In the genomic region with DNA sequence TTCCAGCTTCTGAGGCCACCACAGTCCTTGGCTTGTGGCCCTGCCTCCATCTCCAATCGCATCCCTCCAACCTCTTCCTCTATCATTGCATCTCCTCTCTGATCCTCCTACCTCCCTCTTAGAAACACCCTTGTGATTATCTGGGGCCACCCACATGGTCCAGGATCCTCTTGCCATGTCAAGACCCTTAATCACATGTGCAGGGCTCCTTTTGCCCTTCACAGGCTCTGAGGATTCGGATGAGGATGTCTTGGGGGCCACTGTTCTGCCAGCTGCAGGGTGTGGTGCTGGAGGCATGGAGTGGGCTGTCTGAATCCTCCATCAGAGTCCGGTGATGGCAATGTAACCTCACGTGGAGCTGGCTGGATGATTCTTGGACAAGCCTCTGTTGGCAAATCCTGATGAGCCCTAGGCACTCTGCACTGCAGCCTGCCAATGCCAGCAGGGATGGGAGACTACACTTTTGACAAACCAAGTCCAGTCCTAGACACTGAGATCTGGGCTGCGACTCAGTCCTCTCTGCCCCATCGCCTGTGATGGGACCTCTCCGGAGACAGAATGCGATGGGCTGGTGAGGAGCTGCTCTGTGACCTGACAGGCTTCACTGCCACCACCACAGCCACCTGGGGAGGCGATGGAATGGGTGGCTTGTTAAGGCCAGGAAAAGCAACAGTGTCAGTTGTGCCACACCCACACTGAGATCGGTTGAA, we compare ENCODE assay signal across 14 cellular contexts.
DNase-seq lines count a peak whose midpoint lies in the region; ATAC-seq and TF ChIP-seq lines count a peak whose summit lies in the region.
"Had no signal": no experiment of that assay in that cellular context is flagged by ENCODE, and none has a peak within 500 bp of the region (broad histone marks: within the 10 kb centered on the region; RNA-seq: fewer than 3 reads in every experiment).

No MANE protein-coding gene starts in this region.

- WGBS in endodermal cell (ENCODE audit: insufficient coverage in 1 of 2, insufficient read length in 1 of 2), 2 experiments: 94 to 100% methylated on average over 6 to 10 of the region's 10 CpGs

- no peak for TF ChIP-seq POLR2A in vagina (IDR thresholded peaks at IDR 0.05)

- intact Hi-C loops in natural killer cell (cut with micrococcal nuclease) (no loop called here), vagina (cut with DNase I) (no loop called here)

- peaks cover 26% of the 10 kb centered on the region for H3K4me1 Mint-ChIP-seq in activated CD4-positive, alpha-beta T cell treated with anti-CD3 and anti-CD28 coated beads, Interleukin-2, amount 10 ng/mL, durations not matched to agents 7 days and 5 days
- H3K4me1 Mint-ChIP-seq in natural killer cell treated with Interleukin-12 subunit alpha and Interleukin-12 subunit beta and Interleukin-15 and Interleukin-18, amount 100 ng/mL, for 72 hours (ENCODE audit: low read depth in 2 of 2): no peaks in the 10 kb centered on the region
- H3K4me1 Mint-ChIP-seq in natural killer cell (no peaks in the 10 kb centered on the region), endodermal cell (peaks cover 4% of the 10 kb centered on the region)

- no peaks in the 10 kb centered on the region for H3K27me3 Mint-ChIP-seq in activated CD4-positive, alpha-beta T cell treated with anti-CD3 and anti-CD28 coated beads, Interleukin-2, amount 10 ng/mL, durations not matched to agents 7 days and 5 days
- peaks cover 12 to 27% of the 10 kb centered on the region in 2 donors for H3K27me3 Mint-ChIP-seq in natural killer cell treated with Interleukin-12 subunit alpha and Interleukin-12 subunit beta and Interleukin-15 and Interleukin-18, amount 100 ng/mL, for 72 hours
- H3K27me3 Mint-ChIP-seq in natural killer cell (ENCODE audit: low read depth in 2 of 2) (peaks cover 7 to 10% of the 10 kb centered on the region in 2 donors), endodermal cell (ENCODE audit: insufficient read depth) (peaks cover 2% of the 10 kb centered on the region)
- H3K27me3 Mint-ChIP-seq: CD4-positive, alpha-beta T cell had no signal

- peak overlapping the region; percentile 55 for H3K27ac Mint-ChIP-seq in activated CD4-positive, alpha-beta T cell treated with anti-CD3 and anti-CD28 coated beads, Interleukin-2, amount 10 ng/mL, durations not matched to agents 7 days and 5 days
- H3K27ac Mint-ChIP-seq in natural killer cell treated with Interleukin-12 subunit alpha and Interleukin-12 subunit beta and Interleukin-15 and Interleukin-18, amount 100 ng/mL, for 72 hours: no peak overlapping the region
- no peak overlapping the region for H3K27ac Mint-ChIP-seq in natural killer cell
- H3K27ac Mint-ChIP-seq in endodermal cell: no peak overlapping the region
- H3K27ac Mint-ChIP-seq: CD4-positive, alpha-beta T cell had no signal

- no peak overlapping the region for H3K27ac ChIP-seq in endodermal cell (ENCODE audit: low read depth, low read length)
- no peak overlapping the region for H3K27ac ChIP-seq in vagina
- H3K27ac ChIP-seq: 22Rv1 had no signal

- no peaks in the 10 kb centered on the region for H3K27me3 ChIP-seq in endodermal cell (ENCODE audit: control insufficient read depth, insufficient read depth, low read length, poor library complexity, severe bottlenecking)
- H3K27me3 ChIP-seq in vagina: no peaks in the 10 kb centered on the region

- no peaks in the 10 kb centered on the region for H3K36me3 ChIP-seq in endodermal cell (ENCODE audit: control insufficient read depth, insufficient read depth, low read length)
- no peaks in the 10 kb centered on the region for H3K36me3 ChIP-seq in vagina

- DNase-seq in activated CD4-positive, alpha-beta T cell treated with anti-CD3 and anti-CD28 coated beads, Interleukin-2, amount 10 ng/mL, durations not matched to agents 7 days and 5 days: no peak
- DNase-seq in activated CD4-positive, alpha-beta T cell treated with anti-CD3 and anti-CD28 coated beads, Interleukin-2, amount 50 U/mL, for 4 hours: no peak
- peak; percentile 31 for DNase-seq in natural killer cell treated with Interleukin-12 subunit alpha and Interleukin-12 subunit beta and Interleukin-15 and Interleukin-18, amount 100 ng/mL, for 72 hours (ENCODE audit: low spot score)
- no peak for DNase-seq in natural killer cell
- peak; percentile 24 for DNase-seq in endodermal cell
- DNase-seq in vagina (ENCODE audit: extremely low spot score in 2 of 2): peak; percentile 70 to 79
- no peak for DNase-seq in T1000 (lab: John Stamatoyannopoulos, UW)
- DNase-seq in SHP77 treated with DMSO at 0.1 percent for 48 hours (lab: John Stamatoyannopoulos, UW): no peak
- DNase-seq: AML-193; C1 segment of cervical spinal cord; Calu3; CD4-positive, alpha-beta T cell; DMS 273 treated with DMSO at 0.1 percent for 48 hours had no signal

- no peak overlapping the region for H3K9ac ChIP-seq in endodermal cell (ENCODE audit: extremely low read depth, low read length, poor library complexity, severe bottlenecking)

- POLR2A ChIA-PET in activated CD4-positive, alpha-beta T cell treated with anti-CD3 and anti-CD28 coated beads, Interleukin-2, amount 10 ng/mL, durations not matched to agents 7 days and 5 days (lab: Charles Lee): no interaction called here

- no peaks in the 10 kb centered on the region for H3K9me3 Mint-ChIP-seq in activated CD4-positive, alpha-beta T cell treated with anti-CD3 and anti-CD28 coated beads, Interleukin-2, amount 10 ng/mL, durations not matched to agents 7 days and 5 days
- no peaks in the 10 kb centered on the region for H3K9me3 Mint-ChIP-seq in natural killer cell treated with Interleukin-12 subunit alpha and Interleukin-12 subunit beta and Interleukin-15 and Interleukin-18, amount 100 ng/mL, for 72 hours
- no peaks in the 10 kb centered on the region for H3K9me3 Mint-ChIP-seq in natural killer cell
- H3K9me3 Mint-ChIP-seq in endodermal cell: no peaks in the 10 kb centered on the region
- H3K9me3 Mint-ChIP-seq: CD4-positive, alpha-beta T cell had no signal

- CTCF ChIA-PET in activated CD4-positive, alpha-beta T cell treated with anti-CD3 and anti-CD28 coated beads, Interleukin-2, amount 10 ng/mL, durations not matched to agents 7 days and 5 days (lab: Charles Lee): interaction anchor here (0.7 to 1.5 kb wide), 3 partner anchors 10 to 69 kb away, joined by 3 to 4 read pairs (median 3); no protein-coding TSS in a partner anchor

- no peak for ATAC-seq in natural killer cell treated with Interleukin-12 subunit alpha and Interleukin-12 subunit beta and Interleukin-15 and Interleukin-18, amount 100 ng/mL, for 72 hours
- no peak for ATAC-seq in natural killer cell

- H3K36me3 Mint-ChIP-seq in activated CD4-positive, alpha-beta T cell treated with anti-CD3 and anti-CD28 coated beads, Interleukin-2, amount 10 ng/mL, durations not matched to agents 7 days and 5 days (ENCODE audit: low read depth): no peaks in the 10 kb centered on the region
- no peaks in the 10 kb centered on the region for H3K36me3 Mint-ChIP-seq in natural killer cell treated with Interleukin-12 subunit alpha and Interleukin-12 subunit beta and Interleukin-15 and Interleukin-18, amount 100 ng/mL, for 72 hours
- H3K36me3 Mint-ChIP-seq in natural killer cell (no peaks in the 10 kb centered on the region), endodermal cell (ENCODE audit: low read depth) (peaks cover 4% of the 10 kb centered on the region)

- H3K9me3 ChIP-seq in endodermal cell (ENCODE audit: control insufficient read depth, low read length) (no peaks in the 10 kb centered on the region), vagina (no peaks in the 10 kb centered on the region)

- no peak for TF ChIP-seq CTCF in natural killer cell (IDR thresholded peaks at IDR 0.05)
- TF ChIP-seq CTCF in endodermal cell (conservative IDR thresholded peaks at IDR 0.05): no peak
- TF ChIP-seq CTCF in vagina (IDR thresholded peaks at IDR 0.05): no peak

- H3K4me1 ChIP-seq in endodermal cell (ENCODE audit: control insufficient read depth, insufficient read depth, low read length) (peaks cover 4% of the 10 kb centered on the region), vagina (no peaks in the 10 kb centered on the region)

- no peak overlapping the region for H3K4me3 Mint-ChIP-seq in activated CD4-positive, alpha-beta T cell treated with anti-CD3 and anti-CD28 coated beads, Interleukin-2, amount 10 ng/mL, durations not matched to agents 7 days and 5 days
- no peak overlapping the region for H3K4me3 Mint-ChIP-seq in natural killer cell treated with Interleukin-12 subunit alpha and Interleukin-12 subunit beta and Interleukin-15 and Interleukin-18, amount 100 ng/mL, for 72 hours
- no peak overlapping the region for H3K4me3 Mint-ChIP-seq in natural killer cell
- H3K4me3 Mint-ChIP-seq in endodermal cell: no peak overlapping the region
- H3K4me3 Mint-ChIP-seq: CD4-positive, alpha-beta T cell had no signal

- H3K4me3 ChIP-seq in endodermal cell (ENCODE audit: low read length): no peak overlapping the region
- no peak overlapping the region for H3K4me3 ChIP-seq in vagina

Comparison
In these comparisons a context has a peak if more than half of its experiments do, and no peak if none do; other contexts are left out.
1. DNase-seq: peak in natural killer cell treated with Interleukin-12 subunit alpha and Interleukin-12 subunit beta and Interleukin-15 and Interleukin-18, amount 100 ng/mL, for 72 hours (single experiment), endodermal cell (single experiment) and vagina (2 of 2); none in activated CD4-positive, alpha-beta T cell treated with anti-CD3 and anti-CD28 coated beads, Interleukin-2, amount 10 ng/mL, durations not matched to agents 7 days and 5 days (single experiment), activated CD4-positive, alpha-beta T cell treated with anti-CD3 and anti-CD28 coated beads, Interleukin-2, amount 50 U/mL, for 4 hours (0 of 2), natural killer cell (single experiment), T1000 (single experiment) and SHP77 treated with DMSO at 0.1 percent for 48 hours (single experiment).